17 cellular contexts compared by ENCODE assay signal in the genomic region with DNA sequence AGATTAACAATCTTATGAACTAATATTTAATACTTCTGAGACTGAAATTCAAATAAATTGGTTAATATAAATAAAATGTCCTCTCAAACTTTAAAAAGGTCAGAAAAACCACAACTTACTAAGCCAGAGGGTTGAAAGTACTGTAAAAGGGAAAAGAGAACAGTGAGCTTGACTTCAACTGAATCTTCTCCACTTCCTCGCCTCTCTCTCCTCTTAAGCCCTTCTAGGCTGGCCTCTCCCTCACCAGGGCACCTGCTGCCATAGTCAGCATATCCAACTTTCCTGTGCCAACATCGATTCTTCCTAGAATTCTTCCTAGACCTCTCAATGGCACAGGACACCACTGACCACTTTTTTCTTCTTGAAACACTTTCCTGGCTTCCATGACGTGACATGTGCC. TPM values are rescaled to one million over a fixed set of nuclear protein-coding genes. Genes with fewer than 3 reads are reported as not detected.
DNase-seq lines count a peak whose midpoint lies in the region; ATAC-seq and TF ChIP-seq lines count a peak whose summit lies in the region.
"Had no signal": no experiment of that assay in that cellular context is flagged by ENCODE, and none has a peak within 500 bp of the region (broad histone marks: within the 10 kb centered on the region; RNA-seq: fewer than 3 reads in every experiment).

No MANE protein-coding gene starts in this region.

- H3K27ac Mint-ChIP-seq in CD4-positive, CD25-positive, alpha-beta regulatory T cell, result peak overlapping the region; percentile 1 to 79 (median 76)
- peak overlapping the region; percentile 30 for H3K27ac Mint-ChIP-seq in activated CD8-positive, alpha-beta T cell treated with anti-CD3 and anti-CD28 coated beads, Interleukin-2, amount 10 ng/mL, durations not matched to agents 7 days and 5 days
- peak overlapping the region; percentile 83 to 96 (median 92) for H3K27ac Mint-ChIP-seq in naive B cell

- H3K27me3 ChIP-seq in CD4-positive, CD25-positive, alpha-beta regulatory T cell (ENCODE audit: control insufficient read depth, insufficient read depth, low read length), result no peaks in the 10 kb centered on the region
- H3K27me3 ChIP-seq: BLaER1 had no signal

- POLR2A ChIA-PET in HEK293 (lab: Yijun Ruan, JAX), result no interaction called here
- POLR2A ChIA-PET in activated CD8-positive, alpha-beta T cell treated with anti-CD3 and anti-CD28 coated beads, Interleukin-2, amount 10 ng/mL, durations not matched to agents 7 days and 5 days (lab: Charles Lee), result no interaction called here

- H3K36me3 Mint-ChIP-seq in CD4-positive, CD25-positive, alpha-beta regulatory T cell, result peaks cover 18% of the 10 kb centered on the region
- H3K36me3 Mint-ChIP-seq in activated CD8-positive, alpha-beta T cell treated with anti-CD3 and anti-CD28 coated beads, Interleukin-2, amount 10 ng/mL, durations not matched to agents 7 days and 5 days (ENCODE audit: low read depth), result peaks cover 46% of the 10 kb centered on the region
- peaks cover 10 to 18% of the 10 kb centered on the region in 2 donors for H3K36me3 Mint-ChIP-seq in naive B cell

- CTCF ChIA-PET in HEK293 (lab: Yijun Ruan, JAX), result interaction anchor here (0.6 to 1.5 kb wide), 4 partner anchors 9 to 388 kb away, joined by 3 to 6 read pairs (median 4); no protein-coding TSS in a partner anchor
- CTCF ChIA-PET in activated CD8-positive, alpha-beta T cell treated with anti-CD3 and anti-CD28 coated beads, Interleukin-2, amount 10 ng/mL, durations not matched to agents 7 days and 5 days (lab: Charles Lee), result interaction anchor here (3.2 kb wide), 1 partner anchor 10 kb away, joined by 11 read pairs; no protein-coding TSS in a partner anchor

- no peaks in the 10 kb centered on the region for H3K9me3 Mint-ChIP-seq in CD4-positive, CD25-positive, alpha-beta regulatory T cell
- no peaks in the 10 kb centered on the region for H3K9me3 Mint-ChIP-seq in activated CD8-positive, alpha-beta T cell treated with anti-CD3 and anti-CD28 coated beads, Interleukin-2, amount 10 ng/mL, durations not matched to agents 7 days and 5 days (ENCODE audit: insufficient read depth)
- no peaks in the 10 kb centered on the region for H3K9me3 Mint-ChIP-seq in naive B cell

- peaks cover 24 to 81% (median 60%) of the 10 kb centered on the region in 4 donors for H3K4me1 Mint-ChIP-seq in CD4-positive, CD25-positive, alpha-beta regulatory T cell
- peaks cover 61% of the 10 kb centered on the region for H3K4me1 Mint-ChIP-seq in activated CD8-positive, alpha-beta T cell treated with anti-CD3 and anti-CD28 coated beads, Interleukin-2, amount 10 ng/mL, durations not matched to agents 7 days and 5 days (ENCODE audit: low read depth)
- peaks cover 49 to 83% (median 69%) of the 10 kb centered on the region in 3 donors for H3K4me1 Mint-ChIP-seq in naive B cell

- ATAC-seq in CD4-positive, CD25-positive, alpha-beta regulatory T cell (ENCODE audit: low read depth in 2 of 2), result no peak
- no peak for ATAC-seq in activated CD8-positive, alpha-beta T cell treated with anti-CD3 and anti-CD28 coated beads, Interleukin-2, amount 10 ng/mL, durations not matched to agents 7 days and 5 days
- ATAC-seq in naive B cell (ENCODE audit: low read depth in 2 of 2) (no peak), GM18858 (IDR thresholded peaks at IDR 0.05; ENCODE audit: unreplicated experiment) (no peak), GM19455 (IDR thresholded peaks at IDR 0.05; ENCODE audit: unreplicated experiment) (no peak)

- peak overlapping the region; percentile 28 for H3K4me3 ChIP-seq in CD4-positive, CD25-positive, alpha-beta regulatory T cell (ENCODE audit: low read depth, low read length)
- H3K4me3 ChIP-seq in HEK293 (ENCODE audit: low read depth, low read length), result no peak overlapping the region
- H3K4me3 ChIP-seq: BLaER1 had no signal

- peak overlapping the region; percentile 10 to 38 (median 24) for H3K4me3 Mint-ChIP-seq in CD4-positive, CD25-positive, alpha-beta regulatory T cell
- no peak overlapping the region for H3K4me3 Mint-ChIP-seq in activated CD8-positive, alpha-beta T cell treated with anti-CD3 and anti-CD28 coated beads, Interleukin-2, amount 10 ng/mL, durations not matched to agents 7 days and 5 days
- H3K4me3 Mint-ChIP-seq in naive B cell, result peak overlapping the region in 6 of 8 donors; percentile 4 to 66 (median 53)

- H3K9me3 ChIP-seq in CD4-positive, CD25-positive, alpha-beta regulatory T cell (ENCODE audit: control insufficient read depth in 2 of 2, low read length in 2 of 2), result no peaks in the 10 kb centered on the region
- no peaks in the 10 kb centered on the region for H3K9me3 ChIP-seq in HEK293 (ENCODE audit: control insufficient read depth, insufficient read depth, low read depth, low read length)
- H3K9me3 ChIP-seq: BLaER1 had no signal

- H3K27ac ChIP-seq in CD4-positive, CD25-positive, alpha-beta regulatory T cell (ENCODE audit: insufficient read depth, low read length, poor library complexity, severe bottlenecking), result peak overlapping the region; percentile 95
- no peak overlapping the region for H3K27ac ChIP-seq in HEK293 (ENCODE audit: extremely low read depth, low read depth, low read length)
- H3K27ac ChIP-seq: BLaER1 had no signal

- TF ChIP-seq CTCF in HEK293 (tag by site-specific recombination; IDR thresholded peaks at IDR 0.05), result no peak

- peaks cover 70% of the 10 kb centered on the region for H3K4me1 ChIP-seq in CD4-positive, CD25-positive, alpha-beta regulatory T cell (ENCODE audit: control insufficient read depth, insufficient read depth, low read length, poor library complexity, severe bottlenecking)
- H3K4me1 ChIP-seq in HEK293 (ENCODE audit: control insufficient read depth, insufficient read depth, low read length), result peaks cover 2% of the 10 kb centered on the region; the same call in 1 of the 2 replicates

- no peaks in the 10 kb centered on the region for H3K27me3 Mint-ChIP-seq in CD4-positive, CD25-positive, alpha-beta regulatory T cell
- H3K27me3 Mint-ChIP-seq in activated CD8-positive, alpha-beta T cell treated with anti-CD3 and anti-CD28 coated beads, Interleukin-2, amount 10 ng/mL, durations not matched to agents 7 days and 5 days (ENCODE audit: low read depth), result no peaks in the 10 kb centered on the region
- H3K27me3 Mint-ChIP-seq in naive B cell, result no peaks in the 10 kb centered on the region

- DNase-seq in CD4-positive, CD25-positive, alpha-beta regulatory T cell, result no peak
- DNase-seq in activated CD8-positive, alpha-beta T cell treated with anti-CD3 and anti-CD28 coated beads, Interleukin-2, amount 10 ng/mL, durations not matched to agents 7 days and 5 days, result no peak
- no peak for DNase-seq in naive B cell
- no peak for DNase-seq in NCI-H69 (lab: John Stamatoyannopoulos, UW)
- DNase-seq in retina, result no peak
- DNase-seq: activated CD8-positive, alpha-beta memory T cell treated with anti-CD3 and anti-CD28 coated beads for 24 hours; activated naive CD4-positive, alpha-beta T cell; cerebellar nuclear complex; KBM-7; NCI-H1694 treated with DMSO at 0.1 percent for 48 hours; NCI-H526; RPMI8226; stimulated activated naive CD4-positive, alpha-beta T cell treated with Interleukin-2 at 50 U/mL for 16 hours had no signal

- H3K36me3 ChIP-seq in CD4-positive, CD25-positive, alpha-beta regulatory T cell (ENCODE audit: control insufficient read depth, insufficient read depth, low read length), result peaks cover 3% of the 10 kb centered on the region
- peaks cover 3 to 7% of the 10 kb centered on the region in 2 experiments; a peak in 2 of 3 replicates for H3K36me3 ChIP-seq in HEK293 (ENCODE audit: control insufficient read depth in 2 of 2, insufficient read depth in 1 of 2, low read length in 2 of 2)

TF ChIP-seq in HEK293, 187 proteins besides CTCF, POLR2A, EP300 and RAD21:
- peak; percentile 89 for TF ChIP-seq PRDM1 (tag by site-specific recombination; IDR thresholded peaks at IDR 0.05)
- no peak for TF ChIP-seq ZNF48 (tag by site-specific recombination; IDR thresholded peaks at IDR 0.05)

RNA-seq across cellular contexts. Expression of a gene that starts 19.4 kb away (rescaled TPM):
- total RNA-seq in CD4-positive, CD25-positive, alpha-beta regulatory T cell, result 127 TPM
- polyA plus RNA-seq in CD4-positive, CD25-positive, alpha-beta regulatory T cell, result 10 to 100 TPM; 51.4 to 58.0 (median 53.3) TPM
- total RNA-seq in activated CD8-positive, alpha-beta T cell treated with anti-CD3 and anti-CD28 coated beads, Interleukin-2, amount 10 ng/mL, durations not matched to agents 7 days and 5 days, result 10 to 100 TPM; 67.7 to 73.1 TPM
- polyA plus RNA-seq in naive B cell (ENCODE audit: low read depth in 6 of 6), result 10 to 100 TPM; 45.6 to 53.9 (median 50.9) TPM

Comparison
In these comparisons a context has a peak if more than half of its experiments do, and no peak if none do; other contexts are left out.
1. H3K27ac Mint-ChIP-seq: peak in every context shown above with its lines; median percentile 92 in naive B cell; 76 in CD4-positive, CD25-positive, alpha-beta regulatory T cell; 30 in activated CD8-positive, alpha-beta T cell treated with anti-CD3 and anti-CD28 coated beads, Interleukin-2, amount 10 ng/mL, durations not matched to agents 7 days and 5 days.